ENCODE assay signal across 20 cellular contexts in genomic region chr19:22180117-22180704, GRCh38. TPM values are rescaled to one million over a fixed set of nuclear protein-coding genes. Genes with fewer than 3 reads are reported as not detected.
DNase-seq lines count a peak whose midpoint lies in the region; ATAC-seq, FAIRE-seq and TF ChIP-seq lines count a peak whose summit lies in the region.
"Not testable (repeated sequence)": the region's sequence is repeated elsewhere in the genome, so short reads cannot be mapped to it uniquely, and the experiment has no call there.
"Had no signal": no experiment of that assay in that cellular context is flagged by ENCODE, and none has a peak within 500 bp of the region (broad histone marks: within the 10 kb centered on the region; RNA-seq: fewer than 3 reads in every experiment).

No MANE protein-coding gene starts in this region.

- DNase-seq in A549 (ENCODE audit: low read depth in 1 of 2, low spot score in 1 of 2); HCT116 (ENCODE audit: low read depth, low spot score); adipocyte (ENCODE audit: low read depth); K562 (ENCODE audit: extremely low read depth in 1 of 4, low spot score in 3 of 4); H1 (ENCODE audit: low read depth in 1 of 2, low spot score in 2 of 2): not testable (repeated sequence)

- 8% methylated on average over 5 of the region's 5 CpGs for WGBS in A549 (ENCODE audit: missing lambda C conversion rate)
- 1% methylated on average over 5 of the region's 5 CpGs for WGBS in K562 (ENCODE audit: insufficient coverage, low coverage, missing lambda C conversion rate)
- WGBS in H1 (ENCODE audit: extremely low coverage in 1 of 2, insufficient coverage in 1 of 2, insufficient read length in 1 of 2, insufficient replicate concordance in 2 of 2, low coverage in 1 of 2, low lambda C conversion rate in 2 of 2, missing lambda C conversion rate in 1 of 2), 2 experiments: 79% methylated on average over 5 of the region's 5 CpGs; no CpG with 5 or more reads in 1 of the 2 experiments
- WGBS in liver: 80% methylated on average over 5 of the region's 5 CpGs

- not testable (repeated sequence) for H3K4me3 ChIP-seq in A549; HCT116 (replicated peaks in 1 of 2; ENCODE audit: low read depth in 1 of 2, low read length in 2 of 2); HEK293 (ENCODE audit: low read depth, low read length); K562; H1 (ENCODE audit: extremely low read depth in 1 of 4, insufficient read depth in 2 of 4, low read depth in 3 of 4, low read length in 4 of 4)
- H3K4me3 ChIP-seq in adipocyte (ENCODE audit: low read length): peak overlapping the region; percentile 22
- H3K4me3 ChIP-seq in liver (ENCODE audit: low read depth in 1 of 3, low read length in 3 of 3): peak overlapping the region in 2 of 3 donors; percentile 38 to 49
- H3K4me3 ChIP-seq in subcutaneous abdominal adipose tissue (ENCODE audit: low read depth in 1 of 5, low read length in 5 of 5): peak overlapping the region; percentile 11 to 38 (median 29)

- H2BK12ac ChIP-seq in H1 (ENCODE audit: low read depth, low read length): not testable (repeated sequence)

- not testable (repeated sequence) for H4K5ac ChIP-seq in H1 (ENCODE audit: insufficient read length, low read depth, low read length)

- not testable (repeated sequence) for H3K14ac ChIP-seq in H1 (ENCODE audit: insufficient read length)

- not testable (repeated sequence) for H3K79me1 ChIP-seq in H1 (ENCODE audit: low read depth, low read length)

- not testable (repeated sequence) for H2BK5ac ChIP-seq in H1 (ENCODE audit: low read depth, low read length)

- H3K27me3 ChIP-seq in HCT116 (ENCODE audit: insufficient read depth, low read length); adipocyte (replicated peaks; ENCODE audit: control insufficient read depth, insufficient read depth, low read length); K562 (ENCODE audit: control insufficient read depth in 2 of 2, insufficient read depth in 2 of 2, low read length in 2 of 2); H1 (replicated peaks in 1 of 4; ENCODE audit: control insufficient read depth in 3 of 4, extremely low read depth in 1 of 4, insufficient read depth in 3 of 4, low read length in 3 of 4); liver (ENCODE audit: control insufficient read depth in 4 of 4, insufficient read depth in 4 of 4, low read length in 3 of 4); subcutaneous abdominal adipose tissue (ENCODE audit: control insufficient read depth in 5 of 5, insufficient read depth in 4 of 5, low read length in 5 of 5): not testable (repeated sequence)

- not testable (repeated sequence) for H3K79me2 ChIP-seq in HCT116 (ENCODE audit: insufficient read depth, low read length); K562 (ENCODE audit: control insufficient read depth, insufficient read depth, low read length); H1 (ENCODE audit: control insufficient read depth in 1 of 2, insufficient read depth in 2 of 2, low read length in 2 of 2)

- FAIRE-seq in A549 (lab: Jason Lieb, UNC): peak; percentile 49
- not testable (repeated sequence) for FAIRE-seq in K562 (lab: Jason Lieb, UNC); H1 (lab: Jason Lieb, UNC)

- not testable (repeated sequence) for H3K23ac ChIP-seq in H1 (ENCODE audit: insufficient read length)

- not testable (repeated sequence) for H3K4me1 ChIP-seq in A549; HCT116 (ENCODE audit: control insufficient read depth in 1 of 2, insufficient read depth in 2 of 2, low read length in 2 of 2); HEK293 (ENCODE audit: control insufficient read depth, insufficient read depth, low read length); adipocyte (ENCODE audit: control insufficient read depth, insufficient read depth, low read length); K562 (replicated peaks in 1 of 2; ENCODE audit: control insufficient read depth in 2 of 2, insufficient read depth in 2 of 2, low read length in 2 of 2); H1 (replicated peaks in 1 of 4; ENCODE audit: control insufficient read depth in 3 of 4, insufficient read depth in 4 of 4, low read length in 3 of 4); liver (ENCODE audit: control insufficient read depth in 4 of 4, insufficient read depth in 4 of 4, low read length in 3 of 4); subcutaneous abdominal adipose tissue (ENCODE audit: control insufficient read depth in 5 of 5, insufficient read depth in 5 of 5, low read length in 5 of 5)

- not testable (repeated sequence) for H2AFZ ChIP-seq in HCT116 (ENCODE audit: low read depth, low read length, poor library complexity, severe bottlenecking); K562 (ENCODE audit: low read depth, low read length); H1 (ENCODE audit: low read length)

- H3K4ac ChIP-seq in H1 (replicated peaks; ENCODE audit: insufficient read length, low read depth, low read length): not testable (repeated sequence)

- not testable (repeated sequence) for H3K18ac ChIP-seq in H1 (ENCODE audit: extremely low read depth, low read length)

- H3K27ac ChIP-seq in A549; HCT116 (ENCODE audit: low read depth, low read length); HEK293 (ENCODE audit: extremely low read depth, low read depth, low read length); K562 (ENCODE audit: extremely low read depth, low read depth, low read length); H1 (ENCODE audit: low read depth, low read length); liver (ENCODE audit: low read depth in 1 of 2, low read length in 2 of 2); subcutaneous abdominal adipose tissue (ENCODE audit: low read depth, low read length): not testable (repeated sequence)

- not testable (repeated sequence) for H2AK5ac ChIP-seq in H1 (ENCODE audit: low read depth, low read length)

- H4K91ac ChIP-seq in H1 (replicated peaks; ENCODE audit: insufficient read length, low read length): not testable (repeated sequence)

- not testable (repeated sequence) for H3K9me2 ChIP-seq in HCT116 (ENCODE audit: insufficient read depth)

- H2BK15ac ChIP-seq in H1 (ENCODE audit: low read length): not testable (repeated sequence)

- TF ChIP-seq CTCF in A549 (IDR thresholded peaks at IDR 0.05); HCT116 (IDR thresholded peaks at IDR 0.05 in 2 of 3, conservative IDR thresholded peaks at IDR 0.05 in 1 of 3; ENCODE audit: borderline replicate concordance in 1 of 3, insufficient read depth in 1 of 3, low read depth in 2 of 3, low read length in 2 of 3); HEK293 (tag by site-specific recombination; IDR thresholded peaks at IDR 0.05); K562 (IDR thresholded peaks at IDR 0.05 in 2 of 3, conservative IDR thresholded peaks at IDR 0.05 in 1 of 3; ENCODE audit: insufficient read depth in 2 of 3, low read depth in 1 of 3, low read length in 3 of 3); H1 (IDR thresholded peaks at IDR 0.05; ENCODE audit: control extremely low read depth in 1 of 3, insufficient read depth in 1 of 3, low read depth in 1 of 3, low read length in 3 of 3); liver (IDR thresholded peaks at IDR 0.05; ENCODE audit: low read depth, low read length, missing input control): not testable (repeated sequence)

- ATAC-seq in A549, HCT116, K562: not testable (repeated sequence)

- H3K9ac ChIP-seq in HCT116 (ENCODE audit: low read length); adipocyte (ENCODE audit: low read length); K562 (ENCODE audit: insufficient read depth in 1 of 2, low read depth in 2 of 2, low read length in 2 of 2); H1 (replicated peaks in 1 of 4; ENCODE audit: extremely low read depth in 1 of 4, low read depth in 3 of 4, low read length in 3 of 4); liver (ENCODE audit: low read depth in 1 of 2, low read length in 2 of 2); subcutaneous abdominal adipose tissue (ENCODE audit: low read length in 5 of 5): not testable (repeated sequence)

- H2BK20ac ChIP-seq in H1 (ENCODE audit: low read length): not testable (repeated sequence)

- not testable (repeated sequence) for H3K23me2 ChIP-seq in H1 (ENCODE audit: low read depth, low read length)

- H3K56ac ChIP-seq in H1 (replicated peaks; ENCODE audit: insufficient read length, low read depth, low read length): not testable (repeated sequence)

- H2BK120ac ChIP-seq in H1 (replicated peaks; ENCODE audit: low read depth, low read length): not testable (repeated sequence)

- H3K4me2 ChIP-seq in A549; HCT116 (ENCODE audit: low read length); K562 (ENCODE audit: insufficient read depth, low read length); H1 (ENCODE audit: insufficient read depth in 1 of 2, low read depth in 2 of 2, low read length in 2 of 2): not testable (repeated sequence)

- not testable (repeated sequence) for TF ChIP-seq RAD21 in A549 (conservative IDR thresholded peaks at IDR 0.05 in 1 of 2, IDR thresholded peaks at IDR 0.05 in 1 of 2); HCT116 (IDR thresholded peaks at IDR 0.05; ENCODE audit: low read depth); K562 (CRISPR knock-in tag; conservative IDR thresholded peaks at IDR 0.05 in 1 of 2, IDR thresholded peaks at IDR 0.05 in 1 of 2); H1 (IDR thresholded peaks at IDR 0.05 in 1 of 2, conservative IDR thresholded peaks at IDR 0.05 in 1 of 2; ENCODE audit: low read depth in 2 of 2, low read length in 2 of 2); liver (IDR thresholded peaks at IDR 0.05)

- intact Hi-C loops in HCT116 (cut with micrococcal nuclease); K562 (cut with micrococcal nuclease): not testable (repeated sequence)

- BruUV-seq in HCT116 (replicated peaks; lab: Mats Ljungman, UMichigan); K562 (replicated peaks; lab: Mats Ljungman, UMichigan): not testable (repeated sequence)

- not testable (repeated sequence) for H3K9me1 ChIP-seq in K562 (ENCODE audit: control insufficient read depth, insufficient read depth, low read length)

- not testable (repeated sequence) for H3K36me3 ChIP-seq in HCT116 (ENCODE audit: control insufficient read depth in 1 of 2, insufficient read depth in 2 of 2, low read length in 2 of 2); HEK293 (ENCODE audit: control insufficient read depth in 2 of 2, insufficient read depth in 1 of 2, low read length in 2 of 2); adipocyte (ENCODE audit: control insufficient read depth, insufficient read depth, low read length, severe bottlenecking); K562 (ENCODE audit: control insufficient read depth, insufficient read depth, low read length); H1 (ENCODE audit: control insufficient read depth in 2 of 4, insufficient read depth in 4 of 4, low read length in 3 of 4); liver (ENCODE audit: control insufficient read depth in 4 of 4, insufficient read depth in 3 of 4, low read depth in 1 of 4, low read length in 3 of 4); subcutaneous abdominal adipose tissue (ENCODE audit: control insufficient read depth in 5 of 5, insufficient read depth in 5 of 5, low read length in 5 of 5)

- TF ChIP-seq POLR2A in A549 (IDR thresholded peaks at IDR 0.05; ENCODE audit: low read length); HCT116 (IDR thresholded peaks at IDR 0.05; ENCODE audit: borderline replicate concordance, extremely low read depth, insufficient read depth, insufficient read length); K562 (conservative IDR thresholded peaks at IDR 0.05); H1 (IDR thresholded peaks at IDR 0.05; ENCODE audit: control extremely low read depth in 1 of 2, low read depth in 2 of 2, low read length in 2 of 2): not testable (repeated sequence)

- RAD21 ChIA-PET in HCT116 (lab: Charles Lee; ENCODE audit: low non-redundant PET in 1 of 2, low total read pairs in 2 of 2, uncharacterized antibody in 2 of 2, unreplicated experiment in 2 of 2): not testable (repeated sequence)

- not testable (repeated sequence) for TF ChIP-seq EP300 in A549 (IDR thresholded peaks at IDR 0.05); K562 (IDR thresholded peaks at IDR 0.05; ENCODE audit: low read length); H1 (IDR thresholded peaks at IDR 0.05; ENCODE audit: borderline replicate concordance in 1 of 2, low read depth in 2 of 2, low read length in 2 of 2)

- POLR2A ChIA-PET in A549 (lab: Yijun Ruan, JAX); HCT116 (lab: Charles Lee); HEK293 (lab: Yijun Ruan, JAX); K562 (lab: Yijun Ruan, JAX); H1 (lab: Charles Lee; ENCODE audit: partially characterized antibody): not testable (repeated sequence)

- in situ Hi-C loops in K562 (cut with MboI): not testable (repeated sequence)

- CTCF ChIA-PET in A549 (lab: Yijun Ruan, JAX); HCT116 (lab: Charles Lee); HEK293 (lab: Yijun Ruan, JAX); K562 (lab: Yijun Ruan, JAX; ENCODE audit: low intra/inter-chr PET ratio); H1 (lab: Charles Lee; ENCODE audit: partially characterized antibody): not testable (repeated sequence)

- not testable (repeated sequence) for H4K20me1 ChIP-seq in HCT116 (ENCODE audit: insufficient read depth); K562 (replicated peaks; ENCODE audit: control insufficient read depth, insufficient read depth, low read length); H1 (replicated peaks in 1 of 2; ENCODE audit: control insufficient read depth in 1 of 2, insufficient read depth in 2 of 2, low read length in 2 of 2)

- H3K9me3 ChIP-seq in A549 (peaks cover 70% of the 10 kb centered on the region), HCT116 (ENCODE audit: control insufficient read depth in 1 of 2, insufficient read depth in 1 of 2, low read depth in 1 of 2, low read length in 2 of 2) (peaks cover 11 to 14% of the 10 kb centered on the region in 2 experiments; a peak in 3 of 4 replicates), adipocyte (ENCODE audit: control insufficient read depth, low read length) (peaks cover 89% of the 10 kb centered on the region), H1 (ENCODE audit: insufficient read depth in 2 of 2, low read depth in 1 of 2, low read length in 1 of 2) (peaks cover 45 to 47% of the 10 kb centered on the region in 2 experiments), liver (ENCODE audit: control insufficient read depth in 4 of 4, low read length in 3 of 4) (peaks cover 20 to 58% (median 38%) of the 10 kb centered on the region in 4 donors), subcutaneous abdominal adipose tissue (ENCODE audit: control insufficient read depth in 5 of 5, low read length in 5 of 5) (peaks cover 39 to 83% (median 67%) of the 10 kb centered on the region in 5 donors)
- H3K9me3 ChIP-seq in HEK293 (ENCODE audit: control insufficient read depth, insufficient read depth, low read depth, low read length); K562 (replicated peaks; ENCODE audit: control insufficient read depth, insufficient read depth, low read depth, low read length): not testable (repeated sequence)

- not testable (repeated sequence) for H4K8ac ChIP-seq in H1 (ENCODE audit: extremely low read depth, insufficient read depth, low read length)

RNA-seq across cellular contexts. Expression of gene ZNF676, which starts 16.5 kb away (rescaled TPM):
- polyA plus RNA-seq in A549 (2011; rRNA removed) (not detected in 2 replicates), A549 (2017; fragmentation: RNase III; extraction: RNeasy Plus Mini Kit Qiagen cat#74134 plus additional on column Dnase treatment) (not detected in 3 replicates), K562 (2011; rRNA removed) (0.06 TPM in 1 of 2 replicates, not detected in the other), K562 (2014; fragmentation: Illumina TruSeq; extraction: Trizol) (0.24 and 0.25 TPM in 2 replicates), K562 (2014; fragmentation: Nextera tagmentation; extraction: Ambion mirVana) (under 1 TPM in 1 of 2 experiments, not detected in 1; 0.10 TPM), K562 (2014; rRNA removed) (0.05 and 0.29 TPM in 2 replicates), H1 (2011; rRNA removed) (not detected in 2 replicates), liver (under 1 TPM; 0.05 to 0.06 TPM)
- polyA plus RNA-seq in A549 (2012; cell fraction: cytosol; rRNA removed): not detected in 2 replicates
- not detected in 2 replicates for polyA plus RNA-seq in A549 (2012; cell fraction: nucleus; rRNA removed)
- not detected in 2 replicates for polyA minus RNA-seq in A549 (2011; rRNA and poly(A)+ RNA removed)
- total RNA-seq in HCT116 (2021; ENCODE audit: unreplicated experiment) (not detected), K562 (2014; rRNA removed) (0.24 TPM in 1 of 2 replicates, not detected in the other), K562 (2014; rRNA removed; fragmentation: Illumina TruSeq; extraction: Trizol) (0.29 and 0.41 TPM in 2 replicates), K562 (2015; rRNA removed; fragmentation: Illumina TruSeq; extraction: Trizol) (0.38 and 0.43 TPM in 2 replicates), K562 (2021) (0.16 and 0.22 TPM in 2 replicates), liver (not detected)
- not detected in 2 replicates for polyA plus RNA-seq in HCT116 (2012)
- not detected in 2 replicates for total RNA-seq in K562 (2011; cell fraction: chromatin; rRNA removed; ENCODE audit: low replicate concordance)
- not detected in 2 replicates for total RNA-seq in K562 (2011; cell fraction: nucleolus; rRNA removed)
- not detected in 2 replicates for total RNA-seq in K562 (2011; cell fraction: nucleoplasm; rRNA removed)
- not detected in 2 replicates for polyA plus RNA-seq in K562 (2011; cell fraction: cytosol; rRNA removed)
- not detected in 2 replicates for polyA plus RNA-seq in K562 (2011; cell fraction: nucleus; rRNA removed)
- polyA plus RNA-seq in K562 (2012): 0.05 and 0.11 TPM in 2 replicates
- 0.18 TPM in 1 of 2 replicates, not detected in the other for polyA minus RNA-seq in K562 (2011; rRNA and poly(A)+ RNA removed)
- polyA minus RNA-seq in K562 (2011; cell fraction: cytosol; rRNA and poly(A)+ RNA removed): not detected in 2 replicates
- polyA minus RNA-seq in K562 (2011; cell fraction: nucleus; rRNA and poly(A)+ RNA removed): not detected in 2 replicates
- not detected in 2 replicates for total RNA-seq in H1 (2021; fragmentation: NEBNext Ultra II Directional; extraction: Animal tissue kit (Norgen Biotek cat#: 25700))
- polyA plus RNA-seq in H1 (2011; cell fraction: cytosol; rRNA removed): not detected
- not detected for polyA plus RNA-seq in H1 (2011; cell fraction: nucleus; rRNA removed)
- not detected in 4 replicates for polyA plus RNA-seq in H1 (2012, experiment 1 of 2)
- polyA plus RNA-seq in H1 (2012, experiment 2 of 2): not detected
- 0.10 TPM for polyA plus RNA-seq in H1 (2013, experiment 1 of 2)
- 0.09 TPM for polyA plus RNA-seq in H1 (2013, experiment 2 of 2)
- not detected in 2 replicates for polyA minus RNA-seq in H1 (2011; rRNA and poly(A)+ RNA removed)
- polyA minus RNA-seq in H1 (2011; cell fraction: cytosol; rRNA and poly(A)+ RNA removed): not detected
- not detected for polyA minus RNA-seq in H1 (2011; cell fraction: nucleus; rRNA and poly(A)+ RNA removed)
- total RNA-seq: A172; A673; Caco-2; Calu3; CD4-positive, alpha-beta memory T cell; CD4-positive, alpha-beta T cell; CD4-positive, CD25-positive, alpha-beta regulatory T cell; CD8-positive, alpha-beta memory T cell; CD8-positive, alpha-beta T cell had no signal
- polyA plus RNA-seq: AG04450; BJ; CD14-positive monocyte; CD4-positive, alpha-beta memory T cell; CD4-positive, CD25-positive, alpha-beta regulatory T cell; CD8-positive, alpha-beta memory T cell had no signal
